ENCODE assay signal across 8 cellular contexts in genomic region chr11:57648791-57649735, GRCh38. TPM values are rescaled to one million over a fixed set of nuclear protein-coding genes. Genes with fewer than 3 reads are reported as not detected.
DNase-seq lines count a peak whose midpoint lies in the region; ATAC-seq and TF ChIP-seq lines count a peak whose summit lies in the region.

No MANE protein-coding gene starts in this region.

- no peak for TF ChIP-seq CTCF in GM13977 (IDR thresholded peaks at IDR 0.05; ENCODE audit: extremely low read depth, insufficient read depth, missing control alignments)

- ATAC-seq in HG02870 (IDR thresholded peaks at IDR 0.05; ENCODE audit: unreplicated experiment): no peak

- peak; percentile 36 for DNase-seq in Daoy (ENCODE audit: low read depth)
- no peak for DNase-seq in effector memory CD4-positive, alpha-beta T cell
- DNase-seq in GM13977 (ENCODE audit: low spot score): no peak
- DNase-seq in iPS-NIHi11 (ENCODE audit: low spot score): no peak
- DNase-seq in NCI-H2081 treated with DMSO at 0.1 percent for 48 hours (lab: John Stamatoyannopoulos, UW): no peak

- no peak overlapping the region for H2AFZ ChIP-seq in neuron (ENCODE audit: low read depth, low read length)

- no peaks in the 10 kb centered on the region for H3K9me3 ChIP-seq in effector memory CD4-positive, alpha-beta T cell (ENCODE audit: control insufficient read depth, low read length)
- H3K9me3 ChIP-seq in neuron (ENCODE audit: low read length): no peaks in the 10 kb centered on the region

- in situ Hi-C loops in GM13977 (cut with MboI; ENCODE audit: low pct_unique_long_range_greater_than_20kb, low sequenced_read_pairs, unreplicated experiment): loop anchor here (25.0 kb wide), 1 partner anchor 287 kb away; no protein-coding TSS in a partner anchor

- H3K27me3 ChIP-seq in effector memory CD4-positive, alpha-beta T cell (replicated peaks; ENCODE audit: control insufficient read depth, insufficient read depth, low read length, poor library complexity, severe bottlenecking): peaks cover 41% of the 10 kb centered on the region
- H3K27me3 ChIP-seq in neuron (ENCODE audit: insufficient read depth, low read length): no peaks in the 10 kb centered on the region

- H3K36me3 ChIP-seq in effector memory CD4-positive, alpha-beta T cell (ENCODE audit: control insufficient read depth, insufficient read depth, low read length): no peaks in the 10 kb centered on the region
- no peaks in the 10 kb centered on the region for H3K36me3 ChIP-seq in neuron (ENCODE audit: insufficient read depth, low read length)

- peaks cover 26% of the 10 kb centered on the region for H3K4me1 ChIP-seq in effector memory CD4-positive, alpha-beta T cell (ENCODE audit: control insufficient read depth, insufficient read depth, low read length, poor library complexity, severe bottlenecking)
- H3K4me1 ChIP-seq in neuron (ENCODE audit: insufficient read depth, low read length): peaks cover 60% of the 10 kb centered on the region

- no peak overlapping the region for H3K27ac ChIP-seq in effector memory CD4-positive, alpha-beta T cell (ENCODE audit: insufficient read depth, low read length, poor library complexity, severe bottlenecking)

- peak overlapping the region; percentile 40 for H3K4me3 ChIP-seq in effector memory CD4-positive, alpha-beta T cell (ENCODE audit: insufficient read depth, low read depth, low read length, poor library complexity, severe bottlenecking)
- H3K4me3 ChIP-seq in neuron (ENCODE audit: low read length): peak overlapping the region; percentile 36

TF ChIP-seq in PFSK-1, 5 proteins besides CTCF, POLR2A, EP300 and RAD21:
- TF ChIP-seq TAF1 (IDR thresholded peaks at IDR 0.05; ENCODE audit: borderline replicate concordance, insufficient read depth, low read length): no peak; the same call in 1 of the 2 replicates
- TF ChIP-seq POLR2AphosphoS5 (IDR thresholded peaks at IDR 0.05; ENCODE audit: low read depth, low read length): peak; percentile 11; the same call in 1 of the 2 replicates

RNA-seq across cellular contexts. Expression of gene YPEL4, which starts 0.6 kb away (rescaled TPM):
- not detected in 2 replicates for total RNA-seq in Daoy (2014; rRNA removed; shearing (Covaris generic))
- polyA plus RNA-seq in PFSK-1 (2012; ENCODE audit: insufficient read length, low read depth): 0.98 TPM

RNA-seq across cellular contexts. Expression of gene CLP1, which starts 8.5 kb away (rescaled TPM):
- total RNA-seq in Daoy (2014; rRNA removed; shearing (Covaris generic)): 27.7 and 38.4 TPM in 2 replicates
- 17.7 TPM for polyA plus RNA-seq in PFSK-1 (2012; ENCODE audit: insufficient read length, low read depth)

RNA-seq across cellular contexts. Expression of gene ZDHHC5, which starts 18.9 kb away (rescaled TPM):
- 27.7 and 28.0 TPM in 2 replicates for total RNA-seq in Daoy (2014; rRNA removed; shearing (Covaris generic))
- 88.0 TPM for polyA plus RNA-seq in PFSK-1 (2012; ENCODE audit: insufficient read length, low read depth)

RNA-seq across cellular contexts. Expression of gene SERPING1, which starts 51.6 kb away (rescaled TPM):
- 4.6 TPM in 1 of 2 replicates, not detected in the other for total RNA-seq in Daoy (2014; rRNA removed; shearing (Covaris generic))
- polyA plus RNA-seq in PFSK-1 (2012; ENCODE audit: insufficient read length, low read depth): 3.4 TPM
